Comparison of ENCODE assay signal across 8 cellular contexts in genomic region chr7:23298141-23298851, GRCh38. TPM values are rescaled to one million over a fixed set of nuclear protein-coding genes. Genes with fewer than 3 reads are reported as not detected.
DNase-seq lines count a peak whose midpoint lies in the region; ATAC-seq and TF ChIP-seq lines count a peak whose summit lies in the region.

No MANE protein-coding gene starts in this region.

- H3K27ac ChIP-seq in iPS-20b (ENCODE audit: low read length): no peak overlapping the region
- H3K27ac ChIP-seq in stomach: peak overlapping the region; percentile 3 to 92 (median 87)

- H3K4me1 ChIP-seq in iPS-20b (ENCODE audit: insufficient read depth, low read length) (peaks cover 7% of the 10 kb centered on the region; the same call in 1 of the 2 replicates), stomach (peaks cover 17 to 42% (median 32%) of the 10 kb centered on the region in 4 donors)

- H3K36me3 ChIP-seq in iPS-20b (ENCODE audit: insufficient read depth, low read depth, low read length) (peaks cover 19% of the 10 kb centered on the region), stomach (peaks cover 2 to 21% (median 17%) of the 10 kb centered on the region in 4 donors)

- ATAC-seq in GM19324 (IDR thresholded peaks at IDR 0.05; ENCODE audit: low FRiP score, unreplicated experiment): no peak
- ATAC-seq in HG02870 (IDR thresholded peaks at IDR 0.05; ENCODE audit: unreplicated experiment): no peak

- 70 to 87% (median 80%) methylated on average over 11 of the region's 11 CpGs for WGBS in stomach, 5 donors

- peak overlapping the region; percentile 96 for H3K27ac Mint-ChIP-seq in activated naive CD4-positive, alpha-beta T cell treated with anti-CD3 and anti-CD28 coated beads, Interleukin-2, amount 10 ng/mL, durations not matched to agents 7 days and 5 days
- peak overlapping the region; percentile 92 for H3K27ac Mint-ChIP-seq in activated T-helper 2 cell treated with anti-CD3 and anti-CD28 coated beads, Interferon-gamma antibody, Interleukin-2, Interleukin-4, amounts not matched to agents 10 μg/mL and 5 μg/mL and 100 μg/mL, durations not matched to agents 14 hours and 24 hours and 36 hours

- H3K36me3 Mint-ChIP-seq in activated naive CD4-positive, alpha-beta T cell treated with anti-CD3 and anti-CD28 coated beads, Interleukin-2, amount 10 ng/mL, durations not matched to agents 7 days and 5 days: peaks cover 21% of the 10 kb centered on the region
- peaks cover 26% of the 10 kb centered on the region for H3K36me3 Mint-ChIP-seq in activated T-helper 2 cell treated with anti-CD3 and anti-CD28 coated beads, Interferon-gamma antibody, Interleukin-2, Interleukin-4, amounts not matched to agents 10 μg/mL and 5 μg/mL and 100 μg/mL, durations not matched to agents 14 hours and 24 hours and 36 hours (ENCODE audit: low read depth)

- no peak for TF ChIP-seq EP300 in stomach (IDR thresholded peaks at IDR 0.05)

- H3K9me3 Mint-ChIP-seq in activated naive CD4-positive, alpha-beta T cell treated with anti-CD3 and anti-CD28 coated beads, Interleukin-2, amount 10 ng/mL, durations not matched to agents 7 days and 5 days: peaks cover 5% of the 10 kb centered on the region
- peaks cover 4% of the 10 kb centered on the region for H3K9me3 Mint-ChIP-seq in activated T-helper 2 cell treated with anti-CD3 and anti-CD28 coated beads, Interferon-gamma antibody, Interleukin-2, Interleukin-4, amounts not matched to agents 10 μg/mL and 5 μg/mL and 100 μg/mL, durations not matched to agents 14 hours and 24 hours and 36 hours

- intact Hi-C loops in activated T-helper 2 cell treated with anti-CD3 and anti-CD28 coated beads, Interferon-gamma antibody, Interleukin-2, Interleukin-4, amounts not matched to agents 10 μg/mL and 5 μg/mL and 100 μg/mL, durations not matched to agents 14 hours and 24 hours and 36 hours (cut with micrococcal nuclease): loop anchor here (2.0 to 5.0 kb wide), 4 partner anchors 25 to 173 kb away; partner anchors contain the start of gene IGF2BP3
- intact Hi-C loops in stomach (cut with DNase I; ENCODE audit: low total_unique reads): no loop called here

- CTCF ChIA-PET in activated naive CD4-positive, alpha-beta T cell treated with anti-CD3 and anti-CD28 coated beads, Interleukin-2, amount 10 ng/mL, durations not matched to agents 7 days and 5 days (lab: Charles Lee): interaction anchor here (1.3 kb wide), 2 partner anchors 22 to 32 kb away, joined by 3 to 6 read pairs; no protein-coding TSS in a partner anchor

- peak overlapping the region; percentile 95 for H3K4me3 Mint-ChIP-seq in activated naive CD4-positive, alpha-beta T cell treated with anti-CD3 and anti-CD28 coated beads, Interleukin-2, amount 10 ng/mL, durations not matched to agents 7 days and 5 days
- H3K4me3 Mint-ChIP-seq in activated T-helper 2 cell treated with anti-CD3 and anti-CD28 coated beads, Interferon-gamma antibody, Interleukin-2, Interleukin-4, amounts not matched to agents 10 μg/mL and 5 μg/mL and 100 μg/mL, durations not matched to agents 14 hours and 24 hours and 36 hours (ENCODE audit: low read depth): peak overlapping the region; percentile 86

- H3K9me3 ChIP-seq in iPS-20b (ENCODE audit: insufficient read depth, low read depth, low read length): no peaks in the 10 kb centered on the region
- H3K9me3 ChIP-seq in stomach: no peaks in the 10 kb centered on the region

- peak overlapping the region; percentile 95; the same call in 1 of the 2 replicates for H3K4me3 ChIP-seq in iPS-20b (ENCODE audit: low read length)
- H3K4me3 ChIP-seq in stomach: peak overlapping the region; percentile 88 to 96 (median 90)

- peak overlapping the region; percentile 10; the same call in 1 of the 2 replicates for H3K9ac ChIP-seq in iPS-20b (ENCODE audit: low read depth, low read length)

- no peak for TF ChIP-seq POLR2A in stomach (IDR thresholded peaks at IDR 0.05)

- no peaks in the 10 kb centered on the region for H3K27me3 Mint-ChIP-seq in activated naive CD4-positive, alpha-beta T cell treated with anti-CD3 and anti-CD28 coated beads, Interleukin-2, amount 10 ng/mL, durations not matched to agents 7 days and 5 days
- H3K27me3 Mint-ChIP-seq in activated T-helper 2 cell treated with anti-CD3 and anti-CD28 coated beads, Interferon-gamma antibody, Interleukin-2, Interleukin-4, amounts not matched to agents 10 μg/mL and 5 μg/mL and 100 μg/mL, durations not matched to agents 14 hours and 24 hours and 36 hours (ENCODE audit: low read depth): no peaks in the 10 kb centered on the region

- H3K27me3 ChIP-seq in iPS-20b (ENCODE audit: insufficient read depth, low read length) (no peaks in the 10 kb centered on the region), stomach (peaks cover 0 to 12% (median 0%) of the 10 kb centered on the region in 3 donors)

- no peak for DNase-seq in activated naive CD4-positive, alpha-beta T cell treated with anti-CD3 and anti-CD28 coated beads, Interleukin-2, amount 10 ng/mL, durations not matched to agents 7 days and 5 days
- no peak for DNase-seq in activated naive CD4-positive, alpha-beta T cell (lab: John Stamatoyannopoulos, UW)
- no peak for DNase-seq in activated T-helper 2 cell treated with anti-CD3 and anti-CD28 coated beads, Interferon-gamma antibody, Interleukin-2, Interleukin-4, amounts not matched to agents 10 μg/mL and 5 μg/mL and 100 μg/mL, durations not matched to agents 14 hours and 24 hours and 36 hours (ENCODE audit: low spot score)
- DNase-seq in stomach (no peak), NCI-H187 treated with DMSO at 0.1 percent for 48 hours (lab: John Stamatoyannopoulos, UW) (no peak)

- TF ChIP-seq CTCF in stomach (IDR thresholded peaks at IDR 0.05): no peak

- peaks cover 38% of the 10 kb centered on the region for H3K4me1 Mint-ChIP-seq in activated naive CD4-positive, alpha-beta T cell treated with anti-CD3 and anti-CD28 coated beads, Interleukin-2, amount 10 ng/mL, durations not matched to agents 7 days and 5 days
- peaks cover 29% of the 10 kb centered on the region for H3K4me1 Mint-ChIP-seq in activated T-helper 2 cell treated with anti-CD3 and anti-CD28 coated beads, Interferon-gamma antibody, Interleukin-2, Interleukin-4, amounts not matched to agents 10 μg/mL and 5 μg/mL and 100 μg/mL, durations not matched to agents 14 hours and 24 hours and 36 hours (ENCODE audit: low read depth)

RNA-seq across cellular contexts. Expression of gene MALSU1, which starts 0.8 kb away (rescaled TPM):
- 83.6 and 89.0 TPM in 2 replicates for total RNA-seq in activated T-helper 2 cell treated with anti-CD3 and anti-CD28 coated beads, Interferon-gamma antibody, Interleukin-2, Interleukin-4, amounts not matched to agents 10 μg/mL and 5 μg/mL and 100 μg/mL, durations not matched to agents 14 hours and 24 hours and 36 hours
- 10 to 100 TPM in 4 of 5 donors, 1 to 10 TPM in 1; 2.9 to 79.9 (median 68.9) TPM for total RNA-seq in stomach
- polyA plus RNA-seq in stomach: 10 to 100 TPM; 32.9 to 49.3 (median 42.8) TPM

RNA-seq across cellular contexts. Expression of gene GPNMB, which starts 51.7 kb away (rescaled TPM):
- 0.59 and 1.4 TPM in 2 replicates for total RNA-seq in activated T-helper 2 cell treated with anti-CD3 and anti-CD28 coated beads, Interferon-gamma antibody, Interleukin-2, Interleukin-4, amounts not matched to agents 10 μg/mL and 5 μg/mL and 100 μg/mL, durations not matched to agents 14 hours and 24 hours and 36 hours
- 10 to 100 TPM; 11.7 to 32.7 (median 26.1) TPM for total RNA-seq in stomach
- 10 to 100 TPM in 1 of 3 donors, 1 to 10 TPM in 2; 6.1 to 27.8 (median 9.4) TPM for polyA plus RNA-seq in stomach
